In the genomic region with DNA sequence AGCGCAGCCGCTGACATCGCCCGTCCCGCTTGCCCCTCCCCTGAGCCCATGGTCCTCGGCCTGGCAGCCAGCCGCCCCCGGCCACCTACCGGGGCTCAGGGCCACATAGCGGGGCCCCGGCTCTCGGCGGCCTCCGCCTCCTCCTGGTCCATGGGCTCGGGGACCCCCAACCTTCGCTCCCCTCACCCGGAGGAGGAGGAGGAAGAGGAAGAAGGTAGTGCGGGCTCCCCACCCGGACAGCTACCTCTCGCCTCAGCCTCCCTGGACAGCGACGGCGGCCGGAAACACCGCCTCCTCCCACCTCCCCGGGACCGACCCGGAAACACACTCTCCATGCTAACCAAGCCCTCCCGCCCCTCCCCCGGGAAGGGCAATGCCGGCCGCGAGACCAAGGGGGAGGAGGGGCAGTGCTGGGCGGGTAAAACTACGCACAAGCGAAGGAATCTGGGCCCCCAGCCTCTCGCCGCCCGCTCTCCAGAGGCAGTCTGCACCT, we compare ENCODE assay signal across 8 cellular contexts. TPM values are rescaled to one million over a fixed set of nuclear protein-coding genes. Genes with fewer than 3 reads are reported as not detected.
A peak's percentile ranks its signal among the peaks of the same experiment; 100 is the strongest.
DNase-seq lines count a peak whose midpoint lies in the region; ATAC-seq and TF ChIP-seq lines count a peak whose summit lies in the region.

A gene (minus strand): TSS at position 286 of the 493 bp plus-strand sequence. CDS start 2,912 bp downstream, outside the sequence.

- H3K27ac ChIP-seq in HL-60 (replicated peaks), result peak within 1 kb of the TSS; percentile 94
- peak within 1 kb of the TSS; percentile 92 to 98 (median 95) for H3K27ac ChIP-seq in Peyer's patch
- H3K27ac ChIP-seq in smooth muscle cell (ENCODE audit: low read depth), result peak within 1 kb of the TSS; percentile 90

- peak within 1 kb of the TSS; percentile 92 for H2AFZ ChIP-seq in smooth muscle cell (ENCODE audit: low read depth)

- H3K9me3 ChIP-seq in Peyer's patch (no peaks in the 10 kb centered on the region), smooth muscle cell (replicated peaks; ENCODE audit: low read depth) (no peaks in the 10 kb centered on the region)

- H3K4me1 ChIP-seq in Peyer's patch, result peaks cover 4 to 48% (median 6%) of the 10 kb centered on the region in 4 donors
- peaks cover 10% of the 10 kb centered on the region for H3K4me1 ChIP-seq in smooth muscle cell (ENCODE audit: low read depth)

- DNase-seq in NK-92 treated with Interleukin-12 subunit alpha and Interleukin-12 subunit beta, amount 100 ng/mL, for 24 hours (lab: John Stamatoyannopoulos, UW), result peak; percentile 91
- DNase-seq in NK-92 (lab: John Stamatoyannopoulos, UW; ENCODE audit: unreplicated experiment), result no peak
- peak; percentile 72 to 89 for DNase-seq in HL-60 (ENCODE audit: low read depth in 1 of 2, low spot score in 1 of 2)
- peak; percentile 89 to 94 (median 94) for DNase-seq in Peyer's patch
- peak; percentile 90 for DNase-seq in cerebellar cortex (ENCODE audit: low spot score)
- DNase-seq in kidney epithelial cell (ENCODE audit: low read depth), result no peak
- DNase-seq in smooth muscle cell (lab: John Stamatoyannopoulos, UW; ENCODE audit: unreplicated experiment), result peak; percentile 97

- WGBS in smooth muscle cell (ENCODE audit: low lambda C conversion rate), result 2% methylated on average over 33 of the region's 39 CpGs

- peak within 1 kb of the TSS; percentile 84 for H3K9ac ChIP-seq in smooth muscle cell (ENCODE audit: low read depth)

- H3F3A ChIP-seq in smooth muscle cell (ENCODE audit: low read depth), result peaks cover 4% of the 10 kb centered on the region

- H3K79me2 ChIP-seq in smooth muscle cell (ENCODE audit: low read depth), result peaks cover 34% of the 10 kb centered on the region

- TF ChIP-seq CTCF in HL-60 (IDR thresholded peaks at IDR 0.05; ENCODE audit: insufficient read depth, low read length), result no peak
- no peak for TF ChIP-seq CTCF in Peyer's patch (IDR thresholded peaks at IDR 0.05)
- no peak for TF ChIP-seq CTCF in kidney epithelial cell (IDR thresholded peaks at IDR 0.05; ENCODE audit: insufficient read depth, low read length, poor library complexity, severe bottlenecking)
- no peak for TF ChIP-seq CTCF in smooth muscle cell (IDR thresholded peaks at IDR 0.05; ENCODE audit: borderline replicate concordance, insufficient read depth, poor library complexity, severe bottlenecking)

- TF ChIP-seq POLR2A in Peyer's patch (IDR thresholded peaks at IDR 0.05), result peak in 1 of 2 donors; percentile 54

- H3K27me3 ChIP-seq in HL-60 (ENCODE audit: insufficient read depth, poor library complexity, severe bottlenecking) (no peaks in the 10 kb centered on the region), Peyer's patch (no peaks in the 10 kb centered on the region), kidney epithelial cell (ENCODE audit: control insufficient read depth, insufficient read depth, low read length) (no peaks in the 10 kb centered on the region), smooth muscle cell (ENCODE audit: low read depth) (no peaks in the 10 kb centered on the region)

- H4K20me1 ChIP-seq in smooth muscle cell (ENCODE audit: low read depth), result peaks cover 50% of the 10 kb centered on the region

- peak; percentile 74 for ATAC-seq in GM21390 (IDR thresholded peaks at IDR 0.05; ENCODE audit: unreplicated experiment)

- H3K4me3 ChIP-seq in HL-60 (replicated peaks; ENCODE audit: insufficient read depth, low read length) (peak within 1 kb of the TSS; percentile 93), Peyer's patch (peak within 1 kb of the TSS; percentile 85 to 98 (median 90)), kidney epithelial cell (ENCODE audit: low read depth, low read length) (peak within 1 kb of the TSS; percentile 80), smooth muscle cell (peak within 1 kb of the TSS; percentile 90)

- H3K36me3 ChIP-seq in Peyer's patch (peaks cover 0 to 19% (median 0%) of the 10 kb centered on the region in 3 donors), kidney epithelial cell (ENCODE audit: control insufficient read depth, insufficient read depth, low read length) (no peaks in the 10 kb centered on the region), smooth muscle cell (ENCODE audit: low read depth) (no peaks in the 10 kb centered on the region)

- H3K4me2 ChIP-seq in smooth muscle cell, result peak within 1 kb of the TSS; percentile 99

RNA-seq across cellular contexts. Expression of the gene that starts here (rescaled TPM):
- total RNA-seq in Peyer's patch (100 to 1,000 TPM in 3 of 4 donors, 10 to 100 TPM in 1; 88.3 to 143 (median 129) TPM), kidney epithelial cell (60.5 and 76.7 TPM in 2 replicates), smooth muscle cell (33.6 and 37.0 TPM in 2 replicates)
- polyA plus RNA-seq in smooth muscle cell, result 30.1 and 36.3 TPM in 2 replicates

Comparison
In these comparisons a context has a peak if more than half of its experiments do, and no peak if none do; other contexts are left out.
1. DNase-seq: peak in NK-92 treated with Interleukin-12 subunit alpha and Interleukin-12 subunit beta, amount 100 ng/mL, for 24 hours (single experiment), HL-60 (2 of 2), Peyer's patch (3 of 3), cerebellar cortex (single experiment) and smooth muscle cell (single experiment); none in NK-92 (single experiment) and kidney epithelial cell (single experiment).
2. Peak in every context shown above with its lines, with median percentiles within 50 percentile points of each other: H3K27ac ChIP-seq and H3K4me3 ChIP-seq.